ENCODE assay signal across 25 cellular contexts in genomic region chr7:34739651-34740300, GRCh38.
"Had no signal": no experiment of that assay in that cellular context is flagged by ENCODE, and none has a peak within 500 bp of the region (broad histone marks: within the 10 kb centered on the region; RNA-seq: fewer than 3 reads in every experiment).

No MANE protein-coding gene starts in this region.

- H3K4me1 Mint-ChIP-seq: activated CD4-positive, alpha-beta memory T cell treated with anti-CD3 and anti-CD28 coated beads, Interleukin-2, amount 10 ng/mL, durations not matched to agents 7 days and 5 days; activated CD4-positive, alpha-beta T cell treated with anti-CD3 and anti-CD28 coated beads, Interleukin-2, amount 10 ng/mL, durations not matched to agents 24 days and 14 days; activated naive CD4-positive, alpha-beta T cell treated with anti-CD3 and anti-CD28 coated beads, Interleukin-2, amount 50 U/mL, for 24 hours; brain; immature natural killer cell; naive thymus-derived CD8-positive, alpha-beta T cell; neural progenitor cell; stimulated activated naive B cell treated with anti-CD40 and anti-IgM and Interleukin-4, amounts not matched to agents 10 μg/mL and 1 μg/mL and 100 μg/mL, for 72 hours had no signal

- H3K4me3 ChIP-seq: hepatocyte, left lung, lung, neural progenitor cell, smooth muscle cell, upper lobe of left lung had no signal

- H3K4me1 ChIP-seq: left lung, neural progenitor cell, upper lobe of left lung had no signal

- H3K36me3 Mint-ChIP-seq: activated naive CD4-positive, alpha-beta T cell treated with anti-CD3 and anti-CD28 coated beads, Interleukin-2, amount 50 U/mL, for 24 hours; brain; immature natural killer cell; naive thymus-derived CD8-positive, alpha-beta T cell; neural progenitor cell; stimulated activated naive B cell treated with anti-CD40 and anti-IgM and Interleukin-4, amounts not matched to agents 10 μg/mL and 1 μg/mL and 100 μg/mL, for 72 hours had no signal

- H3K27ac ChIP-seq: hepatocyte, left lung, neural progenitor cell, upper lobe of left lung had no signal

- DNase-seq: activated CD4-positive, alpha-beta memory T cell treated with anti-CD3 and anti-CD28 coated beads, Interleukin-2, amount 10 ng/mL, durations not matched to agents 7 days and 5 days; activated CD4-positive, alpha-beta T cell treated with anti-CD3 and anti-CD28 coated beads, Interleukin-2, amount 10 ng/mL, durations not matched to agents 24 days and 14 days; activated gamma-delta T cell; activated T-cell treated with anti-CD3 and anti-CD28 coated beads for 4 hours; aorta; central memory CD4-positive, alpha-beta T cell; dermis blood vessel endothelial cell; effector CD8-positive, alpha-beta T cell; foreskin melanocyte; immature natural killer cell; left lung; naive thymus-derived CD8-positive, alpha-beta T cell; posterior cingulate gyrus; stimulated activated CD4-positive, alpha-beta T cell treated with anti-CD3 and anti-CD28 coated beads, Interleukin-15, amount 100 ng/mL, for 24 hours; stimulated activated naive B cell treated with anti-CD40 and anti-IgM and Interleukin-4, amounts not matched to agents 10 μg/mL and 1 μg/mL and 100 μg/mL, for 72 hours; upper lobe of left lung had no signal

- H3K27me3 Mint-ChIP-seq: stimulated activated naive B cell treated with anti-CD40 and anti-IgM and Interleukin-4, amounts not matched to agents 10 μg/mL and 1 μg/mL and 100 μg/mL, for 72 hours had no signal

- H3K9ac ChIP-seq: neural progenitor cell had no signal

- ATAC-seq: activated CD4-positive, CD25-positive, alpha-beta regulatory T cell treated with anti-CD3 and anti-CD28 coated beads, Interleukin-2, amount 50 U/mL, for 24 hours; left lung; naive thymus-derived CD8-positive, alpha-beta T cell; sciatic nerve; stimulated activated naive B cell treated with anti-CD40 and anti-IgM and Interleukin-4, amounts not matched to agents 10 μg/mL and 1 μg/mL and 100 μg/mL, for 72 hours had no signal

- H3K36me3 ChIP-seq: left lung, neural progenitor cell, upper lobe of left lung had no signal

- H3K79me2 ChIP-seq: hepatocyte had no signal

- H3K4me2 ChIP-seq: hepatocyte, neural progenitor cell, smooth muscle cell had no signal

- H3K27me3 ChIP-seq: hepatocyte, left lung, neural progenitor cell, upper lobe of left lung had no signal

- H3K9me3 ChIP-seq: upper lobe of left lung had no signal

- H3K27ac Mint-ChIP-seq: activated CD4-positive, alpha-beta memory T cell treated with anti-CD3 and anti-CD28 coated beads, Interleukin-2, amount 10 ng/mL, durations not matched to agents 7 days and 5 days; activated CD4-positive, alpha-beta T cell treated with anti-CD3 and anti-CD28 coated beads, Interleukin-2, amount 10 ng/mL, durations not matched to agents 24 days and 14 days; activated naive CD4-positive, alpha-beta T cell treated with anti-CD3 and anti-CD28 coated beads, Interleukin-2, amount 50 U/mL, for 24 hours; activated T-helper 1 cell treated with anti-CD3 and anti-CD28 coated beads, Interleukin-12 subunit alpha, Interleukin-12 subunit beta, Interleukin-2, Interleukin-4 antibody, amounts not matched to agents 30 ng/mL and 10 ng/mL and 1 ng/mL, durations not matched to agents 14 hours and 24 hours and 36 hours; brain; immature natural killer cell; naive thymus-derived CD8-positive, alpha-beta T cell; neural progenitor cell; stimulated activated naive B cell treated with anti-CD40 and anti-IgM and Interleukin-4, amounts not matched to agents 10 μg/mL and 1 μg/mL and 100 μg/mL, for 72 hours had no signal

- H3K4me3 Mint-ChIP-seq: activated CD4-positive, alpha-beta memory T cell treated with anti-CD3 and anti-CD28 coated beads, Interleukin-2, amount 10 ng/mL, durations not matched to agents 7 days and 5 days; activated CD4-positive, alpha-beta T cell treated with anti-CD3 and anti-CD28 coated beads, Interleukin-2, amount 10 ng/mL, durations not matched to agents 24 days and 14 days; activated naive CD4-positive, alpha-beta T cell treated with anti-CD3 and anti-CD28 coated beads, Interleukin-2, amount 50 U/mL, for 24 hours; activated T-helper 1 cell treated with anti-CD3 and anti-CD28 coated beads, Interleukin-12 subunit alpha, Interleukin-12 subunit beta, Interleukin-2, Interleukin-4 antibody, amounts not matched to agents 30 ng/mL and 10 ng/mL and 1 ng/mL, durations not matched to agents 14 hours and 24 hours and 36 hours; brain; immature natural killer cell; naive thymus-derived CD8-positive, alpha-beta T cell; neural progenitor cell; stimulated activated naive B cell treated with anti-CD40 and anti-IgM and Interleukin-4, amounts not matched to agents 10 μg/mL and 1 μg/mL and 100 μg/mL, for 72 hours had no signal

- H3K9me3 Mint-ChIP-seq: activated CD4-positive, alpha-beta memory T cell treated with anti-CD3 and anti-CD28 coated beads, Interleukin-2, amount 10 ng/mL, durations not matched to agents 7 days and 5 days; activated CD4-positive, alpha-beta T cell treated with anti-CD3 and anti-CD28 coated beads, Interleukin-2, amount 10 ng/mL, durations not matched to agents 24 days and 14 days; activated T-helper 1 cell treated with anti-CD3 and anti-CD28 coated beads, Interleukin-12 subunit alpha, Interleukin-12 subunit beta, Interleukin-2, Interleukin-4 antibody, amounts not matched to agents 30 ng/mL and 10 ng/mL and 1 ng/mL, durations not matched to agents 14 hours and 24 hours and 36 hours had no signal

- H2AFZ ChIP-seq: hepatocyte, neural progenitor cell had no signal
